Comparison of ENCODE assay signal across 11 cellular contexts in genomic region chr16:88855176-88855575, GRCh38. TPM values are rescaled to one million over a fixed set of nuclear protein-coding genes. Genes with fewer than 3 reads are reported as not detected.
DNase-seq lines count a peak whose midpoint lies in the region; ATAC-seq and TF ChIP-seq lines count a peak whose summit lies in the region.
"Had no signal": no experiment of that assay in that cellular context is flagged by ENCODE, and none has a peak within 500 bp of the region (broad histone marks: within the 10 kb centered on the region; RNA-seq: fewer than 3 reads in every experiment).

No MANE protein-coding gene starts in this region.

- no peak for ATAC-seq in T-helper 17 cell
- no peak for ATAC-seq in GM21526 (IDR thresholded peaks at IDR 0.05; ENCODE audit: low FRiP score, unreplicated experiment)
- no peak for ATAC-seq in right cardiac atrium
- ATAC-seq: activated CD4-positive, CD25-positive, alpha-beta regulatory T cell treated with anti-CD3 and anti-CD28 coated beads, Interleukin-2, amount 50 U/mL, for 24 hours had no signal

- peaks cover 37% of the 10 kb centered on the region for H3K4me1 ChIP-seq in testis
- H3K4me1 ChIP-seq in right cardiac atrium (ENCODE audit: control insufficient read depth, insufficient read depth, low read length): peaks cover 5% of the 10 kb centered on the region

- peak overlapping the region; percentile 25 for H3K27ac Mint-ChIP-seq in activated naive CD4-positive, alpha-beta T cell treated with anti-CD3 and anti-CD28 coated beads, Interleukin-2, amount 10 ng/mL, durations not matched to agents 7 days and 5 days
- H3K27ac Mint-ChIP-seq in T-helper 17 cell: peak overlapping the region; percentile 88
- no peak overlapping the region for H3K27ac Mint-ChIP-seq in glutamatergic neuron (ENCODE audit: unreplicated experiment)

- H3K36me3 Mint-ChIP-seq in activated naive CD4-positive, alpha-beta T cell treated with anti-CD3 and anti-CD28 coated beads, Interleukin-2, amount 10 ng/mL, durations not matched to agents 7 days and 5 days: peaks cover 9% of the 10 kb centered on the region
- H3K36me3 Mint-ChIP-seq in T-helper 17 cell (ENCODE audit: low read depth) (peaks cover 5% of the 10 kb centered on the region), glutamatergic neuron (ENCODE audit: unreplicated experiment) (peaks cover 8% of the 10 kb centered on the region)

- no peaks in the 10 kb centered on the region for H3K27me3 Mint-ChIP-seq in activated naive CD4-positive, alpha-beta T cell treated with anti-CD3 and anti-CD28 coated beads, Interleukin-2, amount 10 ng/mL, durations not matched to agents 7 days and 5 days
- no peaks in the 10 kb centered on the region for H3K27me3 Mint-ChIP-seq in T-helper 17 cell
- H3K27me3 Mint-ChIP-seq in glutamatergic neuron (ENCODE audit: unreplicated experiment): peaks cover 7% of the 10 kb centered on the region

- H3K9me3 Mint-ChIP-seq in activated naive CD4-positive, alpha-beta T cell treated with anti-CD3 and anti-CD28 coated beads, Interleukin-2, amount 10 ng/mL, durations not matched to agents 7 days and 5 days: no peaks in the 10 kb centered on the region
- H3K9me3 Mint-ChIP-seq in glutamatergic neuron (ENCODE audit: unreplicated experiment): peaks cover 19% of the 10 kb centered on the region

- no peak for TF ChIP-seq POLR2A in testis (IDR thresholded peaks at IDR 0.05)

- intact Hi-C loops in testis (cut with DNase I; ENCODE audit: low total_unique reads): no loop called here
- intact Hi-C loops in right cardiac atrium (cut with DNase I): no loop called here

- 60 to 62% methylated on average over 8 of the region's 8 CpGs for WGBS in testis, 2 donors
- WGBS in right cardiac atrium: 87% methylated on average over 8 of the region's 8 CpGs

- CTCF ChIA-PET in activated naive CD4-positive, alpha-beta T cell treated with anti-CD3 and anti-CD28 coated beads, Interleukin-2, amount 10 ng/mL, durations not matched to agents 7 days and 5 days (lab: Charles Lee): interaction anchor here (1.6 kb wide), 1 partner anchor 43 kb away, joined by 3 read pairs; no protein-coding TSS in a partner anchor

- H3K27me3 ChIP-seq in testis (no peaks in the 10 kb centered on the region), right cardiac atrium (ENCODE audit: control insufficient read depth, insufficient read depth) (no peaks in the 10 kb centered on the region)
- H3K27me3 ChIP-seq: MG63 had no signal

- H3K36me3 ChIP-seq in testis (ENCODE audit: low read depth, missing control alignments): no peaks in the 10 kb centered on the region
- H3K36me3 ChIP-seq: MG63 had no signal

- peaks cover 34% of the 10 kb centered on the region for H3K4me1 Mint-ChIP-seq in activated naive CD4-positive, alpha-beta T cell treated with anti-CD3 and anti-CD28 coated beads, Interleukin-2, amount 10 ng/mL, durations not matched to agents 7 days and 5 days
- peaks cover 23% of the 10 kb centered on the region for H3K4me1 Mint-ChIP-seq in T-helper 17 cell
- H3K4me1 Mint-ChIP-seq in glutamatergic neuron (ENCODE audit: low read depth, unreplicated experiment): peaks cover 6% of the 10 kb centered on the region

- no peak for TF ChIP-seq CTCF in glutamatergic neuron (IDR thresholded peaks at IDR 0.05; ENCODE audit: partially characterized antibody, unreplicated experiment)
- no peak for TF ChIP-seq CTCF in testis (IDR thresholded peaks at IDR 0.05)

- H3K4me3 ChIP-seq in testis (no peak overlapping the region), right cardiac atrium (ENCODE audit: low read length) (no peak overlapping the region)
- H3K4me3 ChIP-seq: MG63 had no signal

- no peak for DNase-seq in activated naive CD4-positive, alpha-beta T cell treated with anti-CD3 and anti-CD28 coated beads, Interleukin-2, amount 10 ng/mL, durations not matched to agents 7 days and 5 days
- no peak for DNase-seq in activated naive CD4-positive, alpha-beta T cell (lab: John Stamatoyannopoulos, UW)
- no peak for DNase-seq in T-helper 17 cell
- no peak for DNase-seq in glutamatergic neuron
- DNase-seq in testis: peak; percentile 65
- no peak for DNase-seq in right cardiac atrium
- DNase-seq in MV-4-11 (lab: John Stamatoyannopoulos, UW): no peak
- DNase-seq: MG63, NCI-H345 had no signal

- H3K9me3 ChIP-seq in T-helper 17 cell (ENCODE audit: control insufficient read depth, low read length, poor library complexity, severe bottlenecking): no peaks in the 10 kb centered on the region
- H3K9me3 ChIP-seq in testis: no peaks in the 10 kb centered on the region
- H3K9me3 ChIP-seq in right cardiac atrium (ENCODE audit: control insufficient read depth, low read length): no peaks in the 10 kb centered on the region
- H3K9me3 ChIP-seq: MG63 had no signal

- H3K27ac ChIP-seq in testis (peak overlapping the region; percentile 64 to 69), right cardiac atrium (ENCODE audit: low read length) (no peak overlapping the region)

- peak overlapping the region; percentile 68 for H3K4me3 Mint-ChIP-seq in activated naive CD4-positive, alpha-beta T cell treated with anti-CD3 and anti-CD28 coated beads, Interleukin-2, amount 10 ng/mL, durations not matched to agents 7 days and 5 days
- H3K4me3 Mint-ChIP-seq in T-helper 17 cell (peak overlapping the region; percentile 85), glutamatergic neuron (ENCODE audit: unreplicated experiment) (peak overlapping the region; percentile 75)

RNA-seq across cellular contexts. Expression of gene GALNS, which starts 1.6 kb away (rescaled TPM):
- total RNA-seq in T-helper 17 cell (10 to 100 TPM; 37.2 to 38.6 TPM), glutamatergic neuron (ENCODE audit: unreplicated experiment) (31.7 TPM), testis (10 to 100 TPM; 65.3 to 94.4 TPM), right cardiac atrium (10 to 100 TPM; 17.6 to 22.3 (median 18.8) TPM)
- polyA plus RNA-seq in testis (ENCODE audit: insufficient read depth, low read depth, low replicate concordance) (55.9 TPM), right cardiac atrium (21.0 TPM)

RNA-seq across cellular contexts. Expression of gene TRAPPC2L, which starts 1.8 kb away (rescaled TPM):
- total RNA-seq in T-helper 17 cell: 10 to 100 TPM; 33.5 to 43.0 TPM
- 50.6 TPM for total RNA-seq in glutamatergic neuron (ENCODE audit: unreplicated experiment)
- total RNA-seq in testis: 10 to 100 TPM; 58.3 to 59.8 TPM
- 216 TPM for polyA plus RNA-seq in testis (ENCODE audit: insufficient read depth, low read depth, low replicate concordance)
- total RNA-seq in right cardiac atrium: 10 to 100 TPM; 45.5 to 61.5 (median 55.0) TPM
- 43.7 TPM for polyA plus RNA-seq in right cardiac atrium

RNA-seq across cellular contexts. Expression of gene PABPN1L, which starts 11.3 kb away (rescaled TPM):
- total RNA-seq in T-helper 17 cell (not detected), glutamatergic neuron (ENCODE audit: unreplicated experiment) (3.9 TPM), testis (under 1 TPM in 1 of 2 donors, not detected in 1; 0.93 TPM), right cardiac atrium (not detected)
- polyA plus RNA-seq in testis (ENCODE audit: insufficient read depth, low read depth, low replicate concordance) (0.34 TPM), right cardiac atrium (not detected)

RNA-seq across cellular contexts. Expression of gene APRT, which starts 43.4 kb away (rescaled TPM):
- total RNA-seq in T-helper 17 cell: 100 to 1,000 TPM; 130 to 158 TPM
- total RNA-seq in glutamatergic neuron (ENCODE audit: unreplicated experiment): 54.4 TPM
- total RNA-seq in testis: 10 to 100 TPM; 62.1 to 82.1 TPM
- 86.0 TPM for polyA plus RNA-seq in testis (ENCODE audit: insufficient read depth, low read depth, low replicate concordance)
- 10 to 100 TPM; 40.8 to 65.8 (median 50.7) TPM for total RNA-seq in right cardiac atrium
- polyA plus RNA-seq in right cardiac atrium: 82.0 TPM

RNA-seq across cellular contexts. Expression of gene CDT1, which starts 51.6 kb away (rescaled TPM):
- 1 to 10 TPM in 1 of 2 donors, under 1 TPM in 1; 0.42 to 1.3 TPM for total RNA-seq in T-helper 17 cell
- total RNA-seq in glutamatergic neuron (ENCODE audit: unreplicated experiment): 5.6 TPM
- total RNA-seq in testis: 10 to 100 TPM; 14.9 to 19.1 TPM
- 11.9 TPM for polyA plus RNA-seq in testis (ENCODE audit: insufficient read depth, low read depth, low replicate concordance)
- 1 to 10 TPM in 2 of 4 donors, under 1 TPM in 2; 0.57 to 3.1 (median 1.1) TPM for total RNA-seq in right cardiac atrium
- polyA plus RNA-seq in right cardiac atrium: 0.27 TPM
